ENCODE assay signal across 1 cellular context in genomic region chr2:9753276-9753600, GRCh38.
TF ChIP-seq lines count a peak whose summit lies in the region.

No MANE protein-coding gene starts in this region.

TF ChIP-seq in GM12878, 131 proteins besides CTCF, POLR2A, EP300 and RAD21 (continued from another document):
- no peak for TF ChIP-seq CUX1 (IDR thresholded peaks at IDR 0.05; ENCODE audit: insufficient replicate concordance, low read depth, low read length)
- no peak for TF ChIP-seq SMAD1 (IDR thresholded peaks at IDR 0.05; ENCODE audit: low read depth, partially characterized antibody)
- TF ChIP-seq PML (IDR thresholded peaks at IDR 0.05; ENCODE audit: low read length) = no peak
- TF ChIP-seq EED (IDR thresholded peaks at IDR 0.05; ENCODE audit: low read depth) = no peak; the same call in none of the 2 replicates
- TF ChIP-seq ZBTB4 (CRISPR knock-in tag; IDR thresholded peaks at IDR 0.05) = no peak
- TF ChIP-seq TBL1XR1 (IDR thresholded peaks at IDR 0.05; ENCODE audit: low read depth, low read length) = no peak
- no peak for TF ChIP-seq EZH2 (IDR thresholded peaks at IDR 0.05; ENCODE audit: borderline replicate concordance, control insufficient read depth, low read depth, low read length)
- TF ChIP-seq SPI1 (IDR thresholded peaks at IDR 0.05; ENCODE audit: borderline replicate concordance, insufficient read depth, low read depth, low read length) = peak; percentile 83; the same call in 1 of the 2 replicates
- TF ChIP-seq ATF7 (IDR thresholded peaks at IDR 0.05; ENCODE audit: low read depth) = peak; percentile 57
- TF ChIP-seq MAX (IDR thresholded peaks at IDR 0.05; ENCODE audit: low read depth, low read length) = no peak
- TF ChIP-seq RFX5 (IDR thresholded peaks at IDR 0.05; ENCODE audit: low read depth, low read length) = no peak
- peak; percentile 53 for TF ChIP-seq SKIL (IDR thresholded peaks at IDR 0.05; ENCODE audit: low read depth, poor library complexity, severe bottlenecking)
- no peak for TF ChIP-seq RELA (IDR thresholded peaks at IDR 0.05; ENCODE audit: borderline replicate concordance, partially characterized antibody)
TF ChIP-seq in GM12878: peak in this region for 28.
